2 cellular contexts compared by ENCODE assay signal in genomic region chr17:18896947-18897346, GRCh38.
TF ChIP-seq lines count a peak whose summit lies in the region.

No MANE protein-coding gene starts in this region.

TF ChIP-seq in HEK293, 187 proteins besides CTCF, POLR2A, EP300 and RAD21:
- no peak for TF ChIP-seq ZNF148 (tag by site-specific recombination; IDR thresholded peaks at IDR 0.05; ENCODE audit: borderline replicate concordance)
- peak; percentile 80; the same call in 1 of the 2 replicates for TF ChIP-seq ZNF121 (tag by site-specific recombination; IDR thresholded peaks at IDR 0.05)

TF ChIP-seq in K562, 482 proteins besides CTCF, POLR2A, EP300 and RAD21 (continued from another document):
- no peak for TF ChIP-seq NR2C1 (IDR thresholded peaks at IDR 0.05)
- TF ChIP-seq NR2C1 (tag; IDR thresholded peaks at IDR 0.05), result no peak
